8 cellular contexts compared by ENCODE assay signal in the genomic region with DNA sequence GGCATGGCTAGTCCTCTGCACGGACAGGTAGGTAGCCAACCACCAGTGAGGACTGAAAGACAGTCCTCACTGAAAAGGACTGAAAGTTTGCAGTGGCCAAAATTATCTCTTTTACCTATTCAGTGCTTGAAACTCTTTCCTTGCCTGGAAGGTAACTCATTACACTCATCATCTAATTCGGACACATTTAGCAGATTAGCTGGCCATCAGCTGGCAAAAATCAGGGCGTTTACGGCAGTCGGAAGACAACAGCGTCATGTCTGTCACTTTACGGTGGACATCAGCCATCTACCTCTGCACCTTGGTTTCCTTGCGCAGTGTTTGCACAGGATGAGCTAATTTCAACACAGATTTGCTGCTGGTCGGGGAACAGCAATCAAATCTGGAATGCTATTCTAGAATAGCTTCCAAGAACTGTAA. TPM values are rescaled to one million over a fixed set of nuclear protein-coding genes. Genes with fewer than 3 reads are reported as not detected.
DNase-seq lines count a peak whose midpoint lies in the region; ATAC-seq and TF ChIP-seq lines count a peak whose summit lies in the region.

No MANE protein-coding gene starts in this region.

- H3K27me3 ChIP-seq in WERI-Rb-1 (ENCODE audit: insufficient read depth, low read depth, severe bottlenecking) = no peaks in the 10 kb centered on the region
- H3K27me3 ChIP-seq in aorta (ENCODE audit: control insufficient read depth in 1 of 2, insufficient read depth in 2 of 2, low read length in 1 of 2) = no peaks in the 10 kb centered on the region

- H3K27ac ChIP-seq in WERI-Rb-1 = peak overlapping the region; percentile 94
- peak overlapping the region in 1 of 2 donors; percentile 91 for H3K27ac ChIP-seq in aorta (ENCODE audit: low read depth in 1 of 2, low read length in 2 of 2)

- H3K27ac Mint-ChIP-seq in naive B cell = peak overlapping the region; percentile 89 to 99 (median 95)

- peaks cover 25 to 55% (median 39%) of the 10 kb centered on the region in 3 donors for H3K4me1 Mint-ChIP-seq in naive B cell

- H3K4me3 Mint-ChIP-seq in naive B cell = peak overlapping the region; percentile 91 to 96 (median 94)

- intact Hi-C loops in aorta (cut with DNase I) = no loop called here

- TF ChIP-seq POLR2A in NB4 (IDR thresholded peaks at IDR 0.05; ENCODE audit: extremely low read depth, insufficient read length) (no peak), erythroblast (IDR thresholded peaks at IDR 0.05; ENCODE audit: low read length) (no peak)

- 0 to 1% methylated on average over 9 of the region's 9 CpGs for WGBS in aorta, 2 donors

- H3K36me3 ChIP-seq in WERI-Rb-1 (peaks cover 3% of the 10 kb centered on the region; the same call in 1 of the 2 replicates), aorta (ENCODE audit: control insufficient read depth in 1 of 2, insufficient read depth in 2 of 2, low read length in 1 of 2) (no peaks in the 10 kb centered on the region)

- no peaks in the 10 kb centered on the region for H3K9me3 ChIP-seq in WERI-Rb-1 (ENCODE audit: severe bottlenecking)
- no peaks in the 10 kb centered on the region for H3K9me3 ChIP-seq in aorta (ENCODE audit: control insufficient read depth, low read length)

- H3K9me3 Mint-ChIP-seq in naive B cell = no peaks in the 10 kb centered on the region

- H3K4me1 ChIP-seq in aorta (ENCODE audit: control insufficient read depth in 1 of 2, insufficient read depth in 2 of 2, low read length in 2 of 2) = no peaks in the 10 kb centered on the region

- peaks cover 0 to under 1% of the 10 kb centered on the region in 2 donors for H3K36me3 Mint-ChIP-seq in naive B cell

- TF ChIP-seq CTCF in NB4 (IDR thresholded peaks at IDR 0.05; ENCODE audit: low read depth, low read length) (no peak), WERI-Rb-1 (IDR thresholded peaks at IDR 0.05; ENCODE audit: low read depth, low read length) (no peak)

- DNase-seq in stimulated activated CD8-positive, alpha-beta memory T cell treated with anti-CD3 and anti-CD28 coated beads, Interleukin-15, amount 100 ng/mL, for 1 hour (ENCODE audit: low read depth) = peak; percentile 11
- DNase-seq in stimulated activated CD8-positive, alpha-beta memory T cell treated with anti-CD3 and anti-CD28 coated beads, Interleukin-4, amount 100 ng/mL, for 48 hours = no peak
- DNase-seq in NB4 (ENCODE audit: low read depth) (peak; percentile 69), WERI-Rb-1 (peak; percentile 48), erythroblast (lab: John Stamatoyannopoulos, UW) (peak; percentile 80 to 85), naive B cell (no peak), aorta (no peak)

- ATAC-seq in HG02588 (IDR thresholded peaks at IDR 0.05; ENCODE audit: unreplicated experiment) (peak; percentile 20), naive B cell (ENCODE audit: low read depth in 2 of 2) (no peak), aorta (ENCODE audit: low FRiP score) (peak; percentile 46)

- no peaks in the 10 kb centered on the region for H3K27me3 Mint-ChIP-seq in naive B cell

- H3K4me3 ChIP-seq in NB4 (ENCODE audit: low read depth, low read length) (peak overlapping the region; percentile 91), WERI-Rb-1 (ENCODE audit: low read depth, low read length) (peak overlapping the region; percentile 80), aorta (ENCODE audit: low read length in 2 of 2) (peak overlapping the region; percentile 60 to 81)

RNA-seq across cellular contexts. Expression of gene ANXA7, which starts 0.7 kb away (rescaled TPM):
- 100 to 1,000 TPM; 113 to 199 (median 135) TPM for polyA plus RNA-seq in naive B cell (ENCODE audit: low read depth in 6 of 6)
- total RNA-seq in aorta = 100 to 1,000 TPM; 116 to 125 TPM
- 10 to 100 TPM; 72.4 to 88.3 TPM for polyA plus RNA-seq in aorta

RNA-seq across cellular contexts. Expression of gene MSS51, which starts 20.2 kb away (rescaled TPM):
- under 1 TPM in 4 of 6 donors, not detected in 2; 0.23 to 0.44 (median 0.33) TPM for polyA plus RNA-seq in naive B cell (ENCODE audit: low read depth in 6 of 6)
- total RNA-seq in aorta = 1 to 10 TPM; 2.9 to 6.3 TPM
- 1 to 10 TPM; 1.7 to 1.8 TPM for polyA plus RNA-seq in aorta

RNA-seq across cellular contexts. Expression of gene CFAP70, which starts 54.5 kb away (rescaled TPM):
- polyA plus RNA-seq in naive B cell (ENCODE audit: low read depth in 6 of 6) (under 1 TPM in 3 of 6 donors, not detected in 3; 0.09 to 0.26 (median 0.18) TPM), aorta (1 to 10 TPM in 1 of 2 donors, under 1 TPM in 1; 0.25 to 2.8 TPM)
- 1 to 10 TPM in 1 of 2 donors, under 1 TPM in 1; 0.94 to 2.4 TPM for total RNA-seq in aorta

Comparison
In these comparisons a context has a peak if more than half of its experiments do, and no peak if none do; other contexts are left out.
1. DNase-seq: peak in stimulated activated CD8-positive, alpha-beta memory T cell treated with anti-CD3 and anti-CD28 coated beads, Interleukin-15, amount 100 ng/mL, for 1 hour (single experiment), NB4 (single experiment), WERI-Rb-1 (single experiment) and erythroblast (2 of 2); none in stimulated activated CD8-positive, alpha-beta memory T cell treated with anti-CD3 and anti-CD28 coated beads, Interleukin-4, amount 100 ng/mL, for 48 hours (single experiment), naive B cell (single experiment) and aorta (0 of 2).
2. ATAC-seq: peak in HG02588 (single experiment) and aorta (single experiment); none in naive B cell (0 of 2).
3. Peak in every context shown above with its lines, with median percentiles within 50 percentile points of each other: H3K4me3 ChIP-seq.